1 cellular context compared by ENCODE assay signal in genomic region chr1:205429742-205430464, GRCh38.
TF ChIP-seq lines count a peak whose summit lies in the region.

No MANE protein-coding gene starts in this region.

TF ChIP-seq in GM23338, 12 proteins besides CTCF, POLR2A, EP300 and RAD21 (continued from another document):
- TF ChIP-seq REST (IDR thresholded peaks at IDR 0.05; ENCODE audit: unreplicated experiment) (no peak), ETS1 (IDR thresholded peaks at IDR 0.05) (no peak), JUNB (IDR thresholded peaks at IDR 0.05; ENCODE audit: unreplicated experiment) (no peak), CREB1 (CRISPR knock-in tag; IDR thresholded peaks at IDR 0.05; ENCODE audit: low read depth) (no peak), NANOG (IDR thresholded peaks at IDR 0.05; ENCODE audit: borderline replicate concordance) (no peak)
